17 cellular contexts compared by ENCODE assay signal in genomic region chr9:99197987-99198386, GRCh38.
"Had no signal": no experiment of that assay in that cellular context is flagged by ENCODE, and none has a peak within 500 bp of the region (broad histone marks: within the 10 kb centered on the region; RNA-seq: fewer than 3 reads in every experiment).

No MANE protein-coding gene starts in this region.

- H3K27me3 ChIP-seq: brain microvascular endothelial cell, hepatocyte, sigmoid colon had no signal

- H3K4me3 Mint-ChIP-seq: activated CD4-positive, alpha-beta memory T cell treated with anti-CD3 and anti-CD28 coated beads for 36 hours; activated naive CD8-positive, alpha-beta T cell; dendritic cell treated with granulocyte-macrophage colony-stimulating factor and Interleukin-4, amounts not matched to agents 40 ng/mL and 50 ng/mL, for 4 days; effector memory CD8-positive, alpha-beta T cell; immature natural killer cell; natural killer cell treated with Interleukin-12 subunit alpha and Interleukin-12 subunit beta and Interleukin-15 and Interleukin-18, amount 100 ng/mL, for 72 hours; type B pancreatic cell had no signal

- H3K27ac Mint-ChIP-seq: activated CD4-positive, alpha-beta memory T cell treated with anti-CD3 and anti-CD28 coated beads for 36 hours; activated naive CD8-positive, alpha-beta T cell; dendritic cell treated with granulocyte-macrophage colony-stimulating factor and Interleukin-4, amounts not matched to agents 40 ng/mL and 50 ng/mL, for 4 days; effector memory CD8-positive, alpha-beta T cell; immature natural killer cell; type B pancreatic cell had no signal

- H3K36me3 ChIP-seq: brain microvascular endothelial cell, sigmoid colon had no signal

- H3K9me3 ChIP-seq: sigmoid colon had no signal

- H3K9me3 Mint-ChIP-seq: activated CD4-positive, alpha-beta memory T cell treated with anti-CD3 and anti-CD28 coated beads for 36 hours; dendritic cell treated with granulocyte-macrophage colony-stimulating factor and Interleukin-4, amounts not matched to agents 40 ng/mL and 50 ng/mL, for 4 days; effector memory CD8-positive, alpha-beta T cell; immature natural killer cell; natural killer cell treated with Interleukin-12 subunit alpha and Interleukin-12 subunit beta and Interleukin-15 and Interleukin-18, amount 100 ng/mL, for 72 hours; type B pancreatic cell had no signal

- DNase-seq: activated CD4-positive, alpha-beta memory T cell treated with anti-CD3 and anti-CD28 coated beads for 36 hours; activated CD4-positive, alpha-beta T cell treated with anti-CD3 and anti-CD28 coated beads for 1 hour; activated gamma-delta T cell; activated T-cell treated with anti-CD3 and anti-CD28 coated beads, Interleukin-2, amount 50 U/mL, for 48 hours; brain microvascular endothelial cell; effector memory CD8-positive, alpha-beta T cell; immature natural killer cell; left cardiac atrium; sigmoid colon; stimulated activated CD4-positive, alpha-beta T cell treated with anti-CD3 and anti-CD28 coated beads, Interleukin-2, amount 100 ng/mL, for 24 hours; stimulated activated naive CD4-positive, alpha-beta T cell treated with Interleukin-2 at 50 U/mL for 16 hours had no signal

- H3K4me2 ChIP-seq: hepatocyte had no signal

- H3K27me3 Mint-ChIP-seq: activated CD4-positive, alpha-beta memory T cell treated with anti-CD3 and anti-CD28 coated beads for 36 hours; activated naive CD8-positive, alpha-beta T cell had no signal

- H3K79me2 ChIP-seq: hepatocyte had no signal

- H2AFZ ChIP-seq: hepatocyte had no signal

- H3K27ac ChIP-seq: brain microvascular endothelial cell, hepatocyte, sigmoid colon had no signal

- H3K4me1 Mint-ChIP-seq: immature natural killer cell had no signal

- H3K4me1 ChIP-seq: sigmoid colon had no signal

- H3K36me3 Mint-ChIP-seq: activated CD4-positive, alpha-beta memory T cell treated with anti-CD3 and anti-CD28 coated beads for 36 hours; activated naive CD8-positive, alpha-beta T cell; immature natural killer cell; natural killer cell treated with Interleukin-12 subunit alpha and Interleukin-12 subunit beta and Interleukin-15 and Interleukin-18, amount 100 ng/mL, for 72 hours; type B pancreatic cell had no signal

- H3K4me3 ChIP-seq: hepatocyte, lung, sigmoid colon had no signal

- ATAC-seq: effector memory CD8-positive, alpha-beta T cell; left cardiac atrium; natural killer cell treated with Interleukin-12 subunit alpha and Interleukin-12 subunit beta and Interleukin-15 and Interleukin-18, amount 100 ng/mL, for 72 hours had no signal
